1 cellular context compared by ENCODE assay signal in genomic region chr6:41325446-41326066, GRCh38.
TF ChIP-seq lines count a peak whose summit lies in the region.

No MANE protein-coding gene starts in this region.

TF ChIP-seq in K562, 482 proteins besides CTCF, POLR2A, EP300 and RAD21 (continued from another document and continues in another):
- TF ChIP-seq ZNF512 (tag; IDR thresholded peaks at IDR 0.05) (no peak), TCFL5 (CRISPR knock-in tag; conservative IDR thresholded peaks at IDR 0.05) (no peak), DIDO1 (tag; IDR thresholded peaks at IDR 0.05; ENCODE audit: low read depth) (no peak), RCOR1 (IDR thresholded peaks at IDR 0.05; ENCODE audit: borderline replicate concordance in 1 of 2, low read depth in 2 of 2, low read length in 2 of 2) (peak in 1 of 2 experiments; percentile 59; a peak in 1 of 4 replicates), CBX1 (IDR thresholded peaks at IDR 0.05; ENCODE audit: low read depth) (no peak), HDAC3 (IDR thresholded peaks at IDR 0.05; ENCODE audit: borderline replicate concordance, partially characterized antibody) (peak; percentile 42), MIER1 (IDR thresholded peaks at IDR 0.05; ENCODE audit: low read depth) (no peak), ZNF699 (CRISPR knock-in tag; IDR thresholded peaks at IDR 0.05; ENCODE audit: insufficient replicate concordance) (no peak), ZKSCAN1 (IDR thresholded peaks at IDR 0.05; ENCODE audit: low read depth, low read length) (no peak), SMAD3 (CRISPR knock-in tag; conservative IDR thresholded peaks at IDR 0.05) (0 out of 2 replicates have a peak, but pooled peaks have one; percentile 18), ZNF717 (CRISPR knock-in tag; IDR thresholded peaks at IDR 0.05) (no peak), ZNF655 (CRISPR knock-in tag; IDR thresholded peaks at IDR 0.05) (no peak), KAT2B (IDR thresholded peaks at IDR 0.05; ENCODE audit: low read depth, low read length) (no peak), ZNF398 (CRISPR knock-in tag; IDR thresholded peaks at IDR 0.05) (no peak), PRPF4 (IDR thresholded peaks at IDR 0.05; ENCODE audit: insufficient read depth, low read depth, low read length, poor library complexity, severe bottlenecking) (no peak), DDX20 (tag; IDR thresholded peaks at IDR 0.05; ENCODE audit: low read depth) (no peak), MCM7 (IDR thresholded peaks at IDR 0.05) (no peak), ZNF79 (CRISPR knock-in tag; IDR thresholded peaks at IDR 0.05; ENCODE audit: low read depth) (no peak), KLF1 (tag; IDR thresholded peaks at IDR 0.05) (no peak), JUND (IDR thresholded peaks at IDR 0.05; ENCODE audit: borderline replicate concordance, low read depth, low read length) (no peak; the same call in 1 of the 2 replicates), JUND (tag; IDR thresholded peaks at IDR 0.05; ENCODE audit: borderline replicate concordance, low read depth, low read length) (no peak; the same call in 1 of the 3 replicates), NFE2 (IDR thresholded peaks at IDR 0.05; ENCODE audit: low read depth) (no peak), IRF2 (CRISPR knock-in tag; IDR thresholded peaks at IDR 0.05) (no peak), NFYB (IDR thresholded peaks at IDR 0.05; ENCODE audit: extremely low read depth, insufficient read length) (no peak), PHF8 (IDR thresholded peaks at IDR 0.05; ENCODE audit: borderline replicate concordance, low read length) (no peak), STAT5B (CRISPR knock-in tag; IDR thresholded peaks at IDR 0.05) (no peak), RNF2 (IDR thresholded peaks at IDR 0.05) (no peak), FOXK2 (conservative IDR thresholded peaks at IDR 0.05 in 1 of 2, IDR thresholded peaks at IDR 0.05 in 1 of 2; ENCODE audit: low read depth in 2 of 2) (no peak), ZFX (CRISPR knock-in tag; IDR thresholded peaks at IDR 0.05) (no peak), RBM34 (IDR thresholded peaks at IDR 0.05; ENCODE audit: borderline replicate concordance, insufficient read depth, low read length) (no peak), EGR1 (conservative IDR thresholded peaks at IDR 0.05) (no peak), PHB (CRISPR knock-in tag; IDR thresholded peaks at IDR 0.05) (no peak), NR2F6 (CRISPR knock-in tag; IDR thresholded peaks at IDR 0.05) (no peak), PYGO2 (tag; IDR thresholded peaks at IDR 0.05) (no peak), ZNF316 (IDR thresholded peaks at IDR 0.05) (no peak), ZNF764 (CRISPR knock-in tag; IDR thresholded peaks at IDR 0.05; ENCODE audit: low read depth) (no peak), CTCFL (IDR thresholded peaks at IDR 0.05; ENCODE audit: borderline replicate concordance, insufficient read depth, low read depth, low read length, poor library complexity, severe bottlenecking) (no peak), LARP7 (IDR thresholded peaks at IDR 0.05) (no peak), EHMT2 (IDR thresholded peaks at IDR 0.05) (no peak), ZNF347 (CRISPR knock-in tag; IDR thresholded peaks at IDR 0.05; ENCODE audit: low read depth) (no peak), HEY1 (CRISPR knock-in tag; IDR thresholded peaks at IDR 0.05; ENCODE audit: borderline replicate concordance) (peak; percentile 85; the same call in 1 of the 2 replicates), AFF1 (IDR thresholded peaks at IDR 0.05; ENCODE audit: low read depth in 1 of 2, partially characterized antibody in 2 of 2) (no peak), CHD4 (IDR thresholded peaks at IDR 0.05; ENCODE audit: insufficient read depth, insufficient replicate concordance, low read depth, low read length, poor library complexity, severe bottlenecking) (no peak), SETDB1 (IDR thresholded peaks at IDR 0.05; ENCODE audit: low read length) (no peak), MEF2D (tag; conservative IDR thresholded peaks at IDR 0.05; ENCODE audit: low read depth) (no peak), ZNF384 (IDR thresholded peaks at IDR 0.05; ENCODE audit: low read depth, low read length) (no peak)
- TF ChIP-seq, protein P1, sequence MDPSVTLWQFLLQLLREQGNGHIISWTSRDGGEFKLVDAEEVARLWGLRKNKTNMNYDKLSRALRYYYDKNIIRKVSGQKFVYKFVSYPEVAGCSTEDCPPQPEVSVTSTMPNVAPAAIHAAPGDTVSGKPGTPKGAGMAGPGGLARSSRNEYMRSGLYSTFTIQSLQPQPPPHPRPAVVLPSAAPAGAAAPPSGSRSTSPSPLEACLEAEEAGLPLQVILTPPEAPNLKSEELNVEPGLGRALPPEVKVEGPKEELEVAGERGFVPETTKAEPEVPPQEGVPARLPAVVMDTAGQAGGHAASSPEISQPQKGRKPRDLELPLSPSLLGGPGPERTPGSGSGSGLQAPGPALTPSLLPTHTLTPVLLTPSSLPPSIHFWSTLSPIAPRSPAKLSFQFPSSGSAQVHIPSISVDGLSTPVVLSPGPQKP (CRISPR knock-in tag; IDR thresholded peaks at IDR 0.05), result no peak
- TF ChIP-seq, protein P2, sequence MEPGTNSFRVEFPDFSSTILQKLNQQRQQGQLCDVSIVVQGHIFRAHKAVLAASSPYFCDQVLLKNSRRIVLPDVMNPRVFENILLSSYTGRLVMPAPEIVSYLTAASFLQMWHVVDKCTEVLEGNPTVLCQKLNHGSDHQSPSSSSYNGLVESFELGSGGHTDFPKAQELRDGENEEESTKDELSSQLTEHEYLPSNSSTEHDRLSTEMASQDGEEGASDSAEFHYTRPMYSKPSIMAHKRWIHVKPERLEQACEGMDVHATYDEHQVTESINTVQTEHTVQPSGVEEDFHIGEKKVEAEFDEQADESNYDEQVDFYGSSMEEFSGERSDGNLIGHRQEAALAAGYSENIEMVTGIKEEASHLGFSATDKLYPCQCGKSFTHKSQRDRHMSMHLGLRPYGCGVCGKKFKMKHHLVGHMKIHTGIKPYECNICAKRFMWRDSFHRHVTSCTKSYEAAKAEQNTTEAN (CRISPR knock-in tag; IDR thresholded peaks at IDR 0.05), result no peak
- TF ChIP-seq, protein P3, sequence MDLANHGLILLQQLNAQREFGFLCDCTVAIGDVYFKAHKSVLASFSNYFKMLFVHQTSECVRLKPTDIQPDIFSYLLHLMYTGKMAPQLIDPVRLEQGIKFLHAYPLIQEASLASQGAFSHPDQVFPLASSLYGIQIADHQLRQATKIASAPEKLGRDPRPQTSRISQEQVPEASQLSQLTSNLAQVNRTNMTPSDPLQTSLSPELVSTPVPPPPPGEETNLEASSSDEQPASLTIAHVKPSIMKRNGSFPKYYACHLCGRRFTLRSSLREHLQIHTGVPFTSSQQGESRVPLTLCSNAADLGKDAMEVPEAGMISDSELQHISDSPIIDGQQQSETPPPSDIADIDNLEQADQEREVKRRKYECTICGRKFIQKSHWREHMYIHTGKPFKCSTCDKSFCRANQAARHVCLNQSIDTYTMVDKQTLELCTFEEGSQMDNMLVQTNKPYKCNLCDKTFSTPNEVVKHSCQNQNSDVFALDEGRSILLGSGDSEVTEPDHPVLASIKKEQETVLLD (IDR thresholded peaks at IDR 0.05), result no peak
- TF ChIP-seq, protein P4, sequence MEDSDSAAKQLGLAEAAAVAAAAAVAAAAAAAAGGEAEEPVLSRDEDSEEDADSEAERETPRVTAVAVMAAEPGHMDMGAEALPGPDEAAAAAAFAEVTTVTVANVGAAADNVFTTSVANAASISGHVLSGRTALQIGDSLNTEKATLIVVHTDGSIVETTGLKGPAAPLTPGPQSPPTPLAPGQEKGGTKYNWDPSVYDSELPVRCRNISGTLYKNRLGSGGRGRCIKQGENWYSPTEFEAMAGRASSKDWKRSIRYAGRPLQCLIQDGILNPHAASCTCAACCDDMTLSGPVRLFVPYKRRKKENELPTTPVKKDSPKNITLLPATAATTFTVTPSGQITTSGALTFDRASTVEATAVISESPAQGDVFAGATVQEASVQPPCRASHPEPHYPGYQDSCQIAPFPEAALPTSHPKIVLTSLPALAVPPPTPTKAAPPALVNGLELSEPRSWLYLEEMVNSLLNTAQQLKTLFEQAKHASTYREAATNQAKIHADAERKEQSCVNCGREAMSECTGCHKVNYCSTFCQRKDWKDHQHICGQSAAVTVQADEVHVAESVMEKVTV (CRISPR knock-in tag; IDR thresholded peaks at IDR 0.05), result no peak
- TF ChIP-seq, protein P5, sequence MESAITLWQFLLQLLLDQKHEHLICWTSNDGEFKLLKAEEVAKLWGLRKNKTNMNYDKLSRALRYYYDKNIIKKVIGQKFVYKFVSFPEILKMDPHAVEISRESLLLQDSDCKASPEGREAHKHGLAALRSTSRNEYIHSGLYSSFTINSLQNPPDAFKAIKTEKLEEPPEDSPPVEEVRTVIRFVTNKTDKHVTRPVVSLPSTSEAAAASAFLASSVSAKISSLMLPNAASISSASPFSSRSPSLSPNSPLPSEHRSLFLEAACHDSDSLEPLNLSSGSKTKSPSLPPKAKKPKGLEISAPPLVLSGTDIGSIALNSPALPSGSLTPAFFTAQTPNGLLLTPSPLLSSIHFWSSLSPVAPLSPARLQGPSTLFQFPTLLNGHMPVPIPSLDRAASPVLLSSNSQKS (CRISPR knock-in tag; IDR thresholded peaks at IDR 0.05), result no peak
